ENCODE assay signal across 1 cellular context in the genomic region with DNA sequence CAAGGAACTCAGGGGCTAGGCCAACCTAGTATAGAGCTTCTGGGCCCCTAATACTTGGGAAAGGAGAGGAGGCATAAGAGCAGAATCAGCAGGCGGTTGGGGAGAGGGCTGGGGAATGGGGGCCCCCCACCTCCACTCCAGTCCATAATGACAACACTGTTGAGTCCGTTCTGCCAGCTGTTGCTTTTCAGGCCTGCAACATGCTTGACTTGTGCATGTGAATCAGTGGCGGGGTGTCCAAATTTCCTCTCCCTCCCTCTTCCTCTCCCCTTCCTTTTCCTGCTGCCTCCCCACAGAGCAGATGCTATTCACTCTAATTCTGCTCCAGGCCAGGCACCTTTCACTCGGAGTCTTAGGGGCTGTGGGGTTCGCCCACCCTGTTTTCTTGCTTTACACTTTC.
TF ChIP-seq lines count a peak whose summit lies in the region.

No MANE protein-coding gene starts in this region.

TF ChIP-seq in GM23338, 12 proteins besides CTCF, POLR2A, EP300 and RAD21 (continued from another document):
- TF ChIP-seq ZNF114 (CRISPR knock-in tag; IDR thresholded peaks at IDR 0.05) (no peak), CREB1 (CRISPR knock-in tag; IDR thresholded peaks at IDR 0.05; ENCODE audit: low read depth) (no peak), EZH2phosphoT487 (IDR thresholded peaks at IDR 0.05; ENCODE audit: unreplicated experiment) (no peak), JUNB (IDR thresholded peaks at IDR 0.05; ENCODE audit: unreplicated experiment) (no peak), STAT1 (IDR thresholded peaks at IDR 0.05; ENCODE audit: unreplicated experiment) (no peak), POLR2AphosphoS5 (IDR thresholded peaks at IDR 0.05; ENCODE audit: low read depth) (no peak), NANOG (IDR thresholded peaks at IDR 0.05; ENCODE audit: borderline replicate concordance) (no peak)
- TF ChIP-seq, protein P1, sequence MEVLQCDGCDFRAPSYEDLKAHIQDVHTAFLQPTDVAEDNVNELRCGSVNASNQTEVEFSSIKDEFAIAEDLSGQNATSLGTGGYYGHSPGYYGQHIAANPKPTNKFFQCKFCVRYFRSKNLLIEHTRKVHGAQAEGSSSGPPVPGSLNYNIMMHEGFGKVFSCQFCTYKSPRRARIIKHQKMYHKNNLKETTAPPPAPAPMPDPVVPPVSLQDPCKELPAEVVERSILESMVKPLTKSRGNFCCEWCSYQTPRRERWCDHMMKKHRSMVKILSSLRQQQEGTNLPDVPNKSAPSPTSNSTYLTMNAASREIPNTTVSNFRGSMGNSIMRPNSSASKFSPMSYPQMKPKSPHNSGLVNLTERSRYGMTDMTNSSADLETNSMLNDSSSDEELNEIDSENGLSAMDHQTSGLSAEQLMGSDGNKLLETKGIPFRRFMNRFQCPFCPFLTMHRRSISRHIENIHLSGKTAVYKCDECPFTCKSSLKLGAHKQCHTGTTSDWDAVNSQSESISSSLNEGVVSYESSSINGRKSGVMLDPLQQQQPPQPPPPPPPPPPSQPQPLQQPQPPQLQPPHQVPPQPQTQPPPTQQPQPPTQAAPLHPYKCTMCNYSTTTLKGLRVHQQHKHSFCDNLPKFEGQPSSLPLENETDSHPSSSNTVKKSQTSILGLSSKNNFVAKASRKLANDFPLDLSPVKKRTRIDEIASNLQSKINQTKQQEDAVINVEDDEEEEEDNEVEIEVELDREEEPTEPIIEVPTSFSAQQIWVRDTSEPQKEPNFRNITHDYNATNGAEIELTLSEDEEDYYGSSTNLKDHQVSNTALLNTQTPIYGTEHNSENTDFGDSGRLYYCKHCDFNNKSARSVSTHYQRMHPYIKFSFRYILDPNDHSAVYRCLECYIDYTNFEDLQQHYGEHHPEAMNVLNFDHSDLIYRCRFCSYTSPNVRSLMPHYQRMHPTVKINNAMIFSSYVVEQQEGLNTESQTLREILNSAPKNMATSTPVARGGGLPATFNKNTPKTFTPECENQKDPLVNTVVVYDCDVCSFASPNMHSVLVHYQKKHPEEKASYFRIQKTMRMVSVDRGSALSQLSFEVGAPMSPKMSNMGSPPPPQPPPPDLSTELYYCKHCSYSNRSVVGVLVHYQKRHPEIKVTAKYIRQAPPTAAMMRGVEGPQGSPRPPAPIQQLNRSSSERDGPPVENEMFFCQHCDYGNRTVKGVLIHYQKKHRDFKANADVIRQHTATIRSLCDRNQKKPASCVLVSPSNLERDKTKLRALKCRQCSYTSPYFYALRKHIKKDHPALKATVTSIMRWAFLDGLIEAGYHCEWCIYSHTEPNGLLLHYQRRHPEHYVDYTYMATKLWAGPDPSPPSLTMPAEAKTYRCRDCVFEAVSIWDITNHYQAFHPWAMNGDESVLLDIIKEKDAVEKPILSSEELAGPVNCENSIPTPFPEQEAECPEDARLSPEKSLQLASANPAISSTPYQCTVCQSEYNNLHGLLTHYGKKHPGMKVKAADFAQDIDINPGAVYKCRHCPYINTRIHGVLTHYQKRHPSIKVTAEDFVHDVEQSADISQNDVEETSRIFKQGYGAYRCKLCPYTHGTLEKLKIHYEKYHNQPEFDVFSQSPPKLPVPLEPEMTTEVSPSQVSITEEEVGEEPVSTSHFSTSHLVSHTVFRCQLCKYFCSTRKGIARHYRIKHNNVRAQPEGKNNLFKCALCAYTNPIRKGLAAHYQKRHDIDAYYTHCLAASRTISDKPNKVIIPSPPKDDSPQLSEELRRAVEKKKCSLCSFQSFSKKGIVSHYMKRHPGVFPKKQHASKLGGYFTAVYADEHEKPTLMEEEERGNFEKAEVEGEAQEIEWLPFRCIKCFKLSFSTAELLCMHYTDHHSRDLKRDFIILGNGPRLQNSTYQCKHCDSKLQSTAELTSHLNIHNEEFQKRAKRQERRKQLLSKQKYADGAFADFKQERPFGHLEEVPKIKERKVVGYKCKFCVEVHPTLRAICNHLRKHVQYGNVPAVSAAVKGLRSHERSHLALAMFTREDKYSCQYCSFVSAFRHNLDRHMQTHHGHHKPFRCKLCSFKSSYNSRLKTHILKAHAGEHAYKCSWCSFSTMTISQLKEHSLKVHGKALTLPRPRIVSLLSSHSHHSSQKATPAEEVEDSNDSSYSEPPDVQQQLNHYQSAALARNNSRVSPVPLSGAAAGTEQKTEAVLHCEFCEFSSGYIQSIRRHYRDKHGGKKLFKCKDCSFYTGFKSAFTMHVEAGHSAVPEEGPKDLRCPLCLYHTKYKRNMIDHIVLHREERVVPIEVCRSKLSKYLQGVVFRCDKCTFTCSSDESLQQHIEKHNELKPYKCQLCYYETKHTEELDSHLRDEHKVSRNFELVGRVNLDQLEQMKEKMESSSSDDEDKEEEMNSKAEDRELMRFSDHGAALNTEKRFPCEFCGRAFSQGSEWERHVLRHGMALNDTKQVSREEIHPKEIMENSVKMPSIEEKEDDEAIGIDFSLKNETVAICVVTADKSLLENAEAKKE (CRISPR knock-in tag; IDR thresholded peaks at IDR 0.05): no peak
- TF ChIP-seq, protein P2, sequence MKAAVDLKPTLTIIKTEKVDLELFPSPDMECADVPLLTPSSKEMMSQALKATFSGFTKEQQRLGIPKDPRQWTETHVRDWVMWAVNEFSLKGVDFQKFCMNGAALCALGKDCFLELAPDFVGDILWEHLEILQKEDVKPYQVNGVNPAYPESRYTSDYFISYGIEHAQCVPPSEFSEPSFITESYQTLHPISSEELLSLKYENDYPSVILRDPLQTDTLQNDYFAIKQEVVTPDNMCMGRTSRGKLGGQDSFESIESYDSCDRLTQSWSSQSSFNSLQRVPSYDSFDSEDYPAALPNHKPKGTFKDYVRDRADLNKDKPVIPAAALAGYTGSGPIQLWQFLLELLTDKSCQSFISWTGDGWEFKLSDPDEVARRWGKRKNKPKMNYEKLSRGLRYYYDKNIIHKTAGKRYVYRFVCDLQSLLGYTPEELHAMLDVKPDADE (IDR thresholded peaks at IDR 0.05): no peak
- TF ChIP-seq, protein P3, sequence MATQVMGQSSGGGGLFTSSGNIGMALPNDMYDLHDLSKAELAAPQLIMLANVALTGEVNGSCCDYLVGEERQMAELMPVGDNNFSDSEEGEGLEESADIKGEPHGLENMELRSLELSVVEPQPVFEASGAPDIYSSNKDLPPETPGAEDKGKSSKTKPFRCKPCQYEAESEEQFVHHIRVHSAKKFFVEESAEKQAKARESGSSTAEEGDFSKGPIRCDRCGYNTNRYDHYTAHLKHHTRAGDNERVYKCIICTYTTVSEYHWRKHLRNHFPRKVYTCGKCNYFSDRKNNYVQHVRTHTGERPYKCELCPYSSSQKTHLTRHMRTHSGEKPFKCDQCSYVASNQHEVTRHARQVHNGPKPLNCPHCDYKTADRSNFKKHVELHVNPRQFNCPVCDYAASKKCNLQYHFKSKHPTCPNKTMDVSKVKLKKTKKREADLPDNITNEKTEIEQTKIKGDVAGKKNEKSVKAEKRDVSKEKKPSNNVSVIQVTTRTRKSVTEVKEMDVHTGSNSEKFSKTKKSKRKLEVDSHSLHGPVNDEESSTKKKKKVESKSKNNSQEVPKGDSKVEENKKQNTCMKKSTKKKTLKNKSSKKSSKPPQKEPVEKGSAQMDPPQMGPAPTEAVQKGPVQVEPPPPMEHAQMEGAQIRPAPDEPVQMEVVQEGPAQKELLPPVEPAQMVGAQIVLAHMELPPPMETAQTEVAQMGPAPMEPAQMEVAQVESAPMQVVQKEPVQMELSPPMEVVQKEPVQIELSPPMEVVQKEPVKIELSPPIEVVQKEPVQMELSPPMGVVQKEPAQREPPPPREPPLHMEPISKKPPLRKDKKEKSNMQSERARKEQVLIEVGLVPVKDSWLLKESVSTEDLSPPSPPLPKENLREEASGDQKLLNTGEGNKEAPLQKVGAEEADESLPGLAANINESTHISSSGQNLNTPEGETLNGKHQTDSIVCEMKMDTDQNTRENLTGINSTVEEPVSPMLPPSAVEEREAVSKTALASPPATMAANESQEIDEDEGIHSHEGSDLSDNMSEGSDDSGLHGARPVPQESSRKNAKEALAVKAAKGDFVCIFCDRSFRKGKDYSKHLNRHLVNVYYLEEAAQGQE (IDR thresholded peaks at IDR 0.05; ENCODE audit: unreplicated experiment): no peak
